Comparison of ENCODE assay signal across 24 cellular contexts in genomic region chr17:33091271-33091670, GRCh38.
DNase-seq lines count a peak whose midpoint lies in the region; ATAC-seq, FAIRE-seq and TF ChIP-seq lines count a peak whose summit lies in the region.
"Had no signal": no experiment of that assay in that cellular context is flagged by ENCODE, and none has a peak within 500 bp of the region (broad histone marks: within the 10 kb centered on the region; RNA-seq: fewer than 3 reads in every experiment).

No MANE protein-coding gene starts in this region.

- no peak overlapping the region for H3K4me3 Mint-ChIP-seq in MCF 10A (ENCODE audit: unreplicated experiment)
- H3K4me3 Mint-ChIP-seq: CD8-positive, alpha-beta T cell; GM23338 had no signal

- POLR2A ChIA-PET in MCF 10A (lab: Yijun Ruan, JAX) = no interaction called here

- no peaks in the 10 kb centered on the region for H3K9me3 Mint-ChIP-seq in MCF 10A (ENCODE audit: unreplicated experiment)
- H3K9me3 Mint-ChIP-seq: CD8-positive, alpha-beta T cell; GM23338 had no signal

- peaks cover 30% of the 10 kb centered on the region for H3K27me3 Mint-ChIP-seq in MCF 10A (ENCODE audit: insufficient read depth, unreplicated experiment)

- no peaks in the 10 kb centered on the region for H3K4me1 ChIP-seq in breast epithelium
- H3K4me1 ChIP-seq: HAP-1, Peyer's patch, SJSA1 had no signal

- intact Hi-C loops in MCF 10A (cut with micrococcal nuclease) (no loop called here), breast epithelium (cut with DNase I; ENCODE audit: low total_unique reads) (no loop called here)

- peaks cover 8% of the 10 kb centered on the region for H3K4me1 Mint-ChIP-seq in MCF 10A (ENCODE audit: insufficient read depth, unreplicated experiment)

- H3K36me3 ChIP-seq in breast epithelium (no peaks in the 10 kb centered on the region), bronchial epithelial cell (ENCODE audit: control insufficient read depth, insufficient read depth, low read length) (no peaks in the 10 kb centered on the region)
- H3K36me3 ChIP-seq: HAP-1, Peyer's patch, SJSA1 had no signal

- H3K9me3 ChIP-seq in breast epithelium = no peaks in the 10 kb centered on the region
- H3K9me3 ChIP-seq: HAP-1, Peyer's patch, SJSA1 had no signal

- no TSS peak for BruUV-seq in MCF 10A (replicated peaks; lab: Mats Ljungman, UMichigan)

- CTCF ChIA-PET in MCF 10A (lab: Yijun Ruan, JAX) = interaction anchor here (0.8 kb wide), 1 partner anchor 9 kb away, joined by 3 read pairs; no protein-coding TSS in a partner anchor

- no peak overlapping the region for H3K27ac ChIP-seq in breast epithelium
- H3K27ac ChIP-seq: 22Rv1, KMS-11, Peyer's patch, SJSA1 had no signal

- ATAC-seq in GM21786 (IDR thresholded peaks at IDR 0.05; ENCODE audit: unreplicated experiment) = no peak
- ATAC-seq: CD8-positive, alpha-beta T cell; GM12878; GM23338; Right ventricle myocardium inferior had no signal

- H3K4me3 ChIP-seq in breast epithelium (no peak overlapping the region), bronchial epithelial cell (ENCODE audit: low read depth, low read length) (no peak overlapping the region)
- H3K4me3 ChIP-seq: GM12878, GM23338, HAP-1, Peyer's patch, SJSA1 had no signal

- TF ChIP-seq POLR2A in breast epithelium (IDR thresholded peaks at IDR 0.05) = no peak

- DNase-seq in MCF 10A (ENCODE audit: unreplicated experiment) = no peak
- no peak for DNase-seq in breast epithelium (ENCODE audit: low spot score in 2 of 2)
- DNase-seq in bronchial epithelial cell (ENCODE audit: low read depth) = peak; percentile 66
- DNase-seq in mesenteric fat pad (ENCODE audit: low spot score) = peak; percentile 43
- no peak for DNase-seq in ureter (ENCODE audit: low spot score)
- DNase-seq in kidney glomerular epithelial cell (lab: John Stamatoyannopoulos, UW) = no peak
- no peak for DNase-seq in LoVo (ENCODE audit: low spot score)
- DNase-seq: C1 segment of cervical spinal cord; CD8-positive, alpha-beta T cell; DND-41; IMR-90; NCI-H1417; NCI-H1694 treated with DMSO at 0.1 percent for 48 hours; NCI-H2081 treated with DMSO at 0.1 percent for 48 hours; Peyer's patch had no signal

- H3K27me3 ChIP-seq in breast epithelium (no peaks in the 10 kb centered on the region), bronchial epithelial cell (ENCODE audit: control insufficient read depth, insufficient read depth, low read length) (peaks cover 5% of the 10 kb centered on the region)
- H3K27me3 ChIP-seq: Peyer's patch had no signal

- TF ChIP-seq CTCF in MCF 10A (IDR thresholded peaks at IDR 0.05; ENCODE audit: unreplicated experiment) (no peak), breast epithelium (IDR thresholded peaks at IDR 0.05) (no peak), bronchial epithelial cell (IDR thresholded peaks at IDR 0.05; ENCODE audit: insufficient read depth, low read length, severe bottlenecking) (no peak)

- peak overlapping the region; percentile 32 for H3K27ac Mint-ChIP-seq in MCF 10A (ENCODE audit: low read depth, unreplicated experiment)
- H3K27ac Mint-ChIP-seq: CD8-positive, alpha-beta T cell; GM23338 had no signal

- H3K36me3 Mint-ChIP-seq in MCF 10A (ENCODE audit: insufficient read depth, unreplicated experiment) = no peaks in the 10 kb centered on the region
- H3K36me3 Mint-ChIP-seq: CD8-positive, alpha-beta T cell had no signal

- FAIRE-seq in bronchial epithelial cell (lab: Jason Lieb, UNC) = no peak
- FAIRE-seq: GM12878, HTR-8/SVneo had no signal

Comparison
In these comparisons a context has a peak if more than half of its experiments do, and no peak if none do; other contexts are left out.
1. DNase-seq: peak in bronchial epithelial cell (single experiment) and mesenteric fat pad (single experiment); none in MCF 10A (single experiment), breast epithelium (0 of 2), ureter (single experiment), kidney glomerular epithelial cell (single experiment) and LoVo (single experiment).